In genomic region chr15:84714816-84715215, GRCh38 we compare ENCODE assay signal across 9 cellular contexts. TPM values are rescaled to one million over a fixed set of nuclear protein-coding genes. Genes with fewer than 3 reads are reported as not detected.
DNase-seq lines count a peak whose midpoint lies in the region; ATAC-seq and TF ChIP-seq lines count a peak whose summit lies in the region.
"Had no signal": no experiment of that assay in that cellular context is flagged by ENCODE, and none has a peak within 500 bp of the region (broad histone marks: within the 10 kb centered on the region; RNA-seq: fewer than 3 reads in every experiment).

No MANE protein-coding gene starts in this region.

- H3K36me3 ChIP-seq in liver (ENCODE audit: control insufficient read depth in 4 of 4, insufficient read depth in 3 of 4, low read depth in 1 of 4, low read length in 3 of 4) = peaks cover 0 to 3% (median 0%) of the 10 kb centered on the region in 4 donors

- H3K9me3 ChIP-seq in liver (ENCODE audit: control insufficient read depth in 4 of 4, low read length in 3 of 4) = no peaks in the 10 kb centered on the region

- TF ChIP-seq RAD21 in liver (IDR thresholded peaks at IDR 0.05) = no peak

- H3K9ac ChIP-seq in liver (ENCODE audit: low read depth in 1 of 2, low read length in 2 of 2) = peak overlapping the region; percentile 74 to 76

- H3K4me3 ChIP-seq in liver (ENCODE audit: low read depth in 1 of 3, low read length in 3 of 3) = peak overlapping the region; percentile 81 to 98 (median 95)

- H3K4me1 ChIP-seq in liver (ENCODE audit: control insufficient read depth in 4 of 4, insufficient read depth in 4 of 4, low read length in 3 of 4) = peaks cover 0 to 20% (median 15%) of the 10 kb centered on the region in 4 donors

- no peaks in the 10 kb centered on the region for H3K27me3 ChIP-seq in liver (ENCODE audit: control insufficient read depth in 4 of 4, insufficient read depth in 4 of 4, low read length in 3 of 4)

- H3K27ac ChIP-seq in liver (ENCODE audit: low read depth in 1 of 2, low read length in 2 of 2) = peak overlapping the region in 1 of 2 donors; percentile 89

- intact Hi-C loops in activated naive CD4-positive, alpha-beta T cell treated with anti-CD3 and anti-CD28 coated beads for 36 hours (cut with micrococcal nuclease) = no loop called here

- H3K9me3 Mint-ChIP-seq in activated naive CD4-positive, alpha-beta T cell treated with anti-CD3 and anti-CD28 coated beads for 36 hours = no peaks in the 10 kb centered on the region
- H3K9me3 Mint-ChIP-seq in activated naive CD8-positive, alpha-beta T cell treated with anti-CD3 and anti-CD28 coated beads, Interleukin-2, amount 10 ng/mL, durations not matched to agents 7 days and 5 days = no peaks in the 10 kb centered on the region
- H3K9me3 Mint-ChIP-seq in type B pancreatic cell = no peaks in the 10 kb centered on the region

- H3K4me1 Mint-ChIP-seq in activated naive CD4-positive, alpha-beta T cell treated with anti-CD3 and anti-CD28 coated beads for 36 hours (ENCODE audit: low read depth) = peaks cover 46% of the 10 kb centered on the region
- peaks cover 38% of the 10 kb centered on the region for H3K4me1 Mint-ChIP-seq in activated naive CD8-positive, alpha-beta T cell treated with anti-CD3 and anti-CD28 coated beads, Interleukin-2, amount 10 ng/mL, durations not matched to agents 7 days and 5 days
- H3K4me1 Mint-ChIP-seq in type B pancreatic cell (ENCODE audit: unreplicated experiment) = peaks cover 25% of the 10 kb centered on the region

- H3K4me3 Mint-ChIP-seq in activated naive CD4-positive, alpha-beta T cell treated with anti-CD3 and anti-CD28 coated beads for 36 hours = peak overlapping the region; percentile 93
- H3K4me3 Mint-ChIP-seq in activated naive CD8-positive, alpha-beta T cell treated with anti-CD3 and anti-CD28 coated beads, Interleukin-2, amount 10 ng/mL, durations not matched to agents 7 days and 5 days = peak overlapping the region; percentile 99
- H3K4me3 Mint-ChIP-seq in type B pancreatic cell = peak overlapping the region; percentile 93

- no peak for DNase-seq in activated naive CD4-positive, alpha-beta T cell treated with anti-CD3 and anti-CD28 coated beads for 36 hours
- DNase-seq in activated naive CD4-positive, alpha-beta T cell treated with Interleukin-2 at 50 U/mL for 16 hours = no peak
- no peak for DNase-seq in activated naive CD8-positive, alpha-beta T cell treated with anti-CD3 and anti-CD28 coated beads, Interleukin-2, amount 10 ng/mL, durations not matched to agents 7 days and 5 days
- DNase-seq in type B pancreatic cell (ENCODE audit: extremely low spot score, unreplicated experiment) (no peak), OCI-M2 (lab: John Stamatoyannopoulos, UW; ENCODE audit: unreplicated experiment) (no peak)
- DNase-seq in activated CD4-positive, CD25-positive, alpha-beta regulatory T cell treated with anti-CD3 and anti-CD28 coated beads, Interleukin-2, amount 50 U/mL, for 72 hours = no peak
- DNase-seq: NCI-H1436 had no signal

- no peak for ATAC-seq in activated naive CD8-positive, alpha-beta T cell treated with anti-CD3 and anti-CD28 coated beads, Interleukin-2, amount 10 ng/mL, durations not matched to agents 7 days and 5 days (ENCODE audit: low read depth)
- no peak for ATAC-seq in GM21381 (IDR thresholded peaks at IDR 0.05; ENCODE audit: unreplicated experiment)

- H3K27ac Mint-ChIP-seq in activated naive CD4-positive, alpha-beta T cell treated with anti-CD3 and anti-CD28 coated beads for 36 hours = no peak overlapping the region
- H3K27ac Mint-ChIP-seq in activated naive CD8-positive, alpha-beta T cell treated with anti-CD3 and anti-CD28 coated beads, Interleukin-2, amount 10 ng/mL, durations not matched to agents 7 days and 5 days = peak overlapping the region; percentile 100
- H3K27ac Mint-ChIP-seq in type B pancreatic cell = peak overlapping the region; percentile 95

- WGBS in liver = 54% methylated on average over 3 of the region's 3 CpGs

- TF ChIP-seq CTCF in liver (IDR thresholded peaks at IDR 0.05; ENCODE audit: low read depth, low read length, missing input control) (no peak), type B pancreatic cell (conservative IDR thresholded peaks at IDR 0.05) (no peak)

- POLR2A ChIA-PET in activated naive CD8-positive, alpha-beta T cell treated with anti-CD3 and anti-CD28 coated beads, Interleukin-2, amount 10 ng/mL, durations not matched to agents 7 days and 5 days (lab: Charles Lee) = interaction anchor here (1.2 to 4.2 kb wide), 4 partner anchors 9 to 57 kb away, joined by 8 to 130 read pairs (median 46); partner anchors contain the start of genes NMB and ZNF592

- H3K27me3 Mint-ChIP-seq in activated naive CD4-positive, alpha-beta T cell treated with anti-CD3 and anti-CD28 coated beads for 36 hours (ENCODE audit: low read depth) = no peaks in the 10 kb centered on the region
- H3K27me3 Mint-ChIP-seq in activated naive CD8-positive, alpha-beta T cell treated with anti-CD3 and anti-CD28 coated beads, Interleukin-2, amount 10 ng/mL, durations not matched to agents 7 days and 5 days = no peaks in the 10 kb centered on the region
- no peaks in the 10 kb centered on the region for H3K27me3 Mint-ChIP-seq in type B pancreatic cell

- CTCF ChIA-PET in activated naive CD4-positive, alpha-beta T cell treated with anti-CD3 and anti-CD28 coated beads for 36 hours (lab: Charles Lee) = interaction anchor here (0.9 to 1.4 kb wide), 2 partner anchors 12 to 25 kb away, joined by 3 read pairs; no protein-coding TSS in a partner anchor

- peaks cover 17% of the 10 kb centered on the region for H3K36me3 Mint-ChIP-seq in activated naive CD4-positive, alpha-beta T cell treated with anti-CD3 and anti-CD28 coated beads for 36 hours (ENCODE audit: low read depth)
- peaks cover 17% of the 10 kb centered on the region for H3K36me3 Mint-ChIP-seq in activated naive CD8-positive, alpha-beta T cell treated with anti-CD3 and anti-CD28 coated beads, Interleukin-2, amount 10 ng/mL, durations not matched to agents 7 days and 5 days
- peaks cover 4% of the 10 kb centered on the region for H3K36me3 Mint-ChIP-seq in type B pancreatic cell

TF ChIP-seq in liver, 16 proteins besides CTCF, POLR2A, EP300 and RAD21:
- TF ChIP-seq TAF1 (conservative IDR thresholded peaks at IDR 0.05) (no peak), EGR1 (IDR thresholded peaks at IDR 0.05; ENCODE audit: low read depth in 2 of 2) (no peak), FOXA1 (IDR thresholded peaks at IDR 0.05) (no peak), RXRA (IDR thresholded peaks at IDR 0.05) (no peak), YY1 (IDR thresholded peaks at IDR 0.05) (no peak)
- TF ChIP-seq, protein P1, sequence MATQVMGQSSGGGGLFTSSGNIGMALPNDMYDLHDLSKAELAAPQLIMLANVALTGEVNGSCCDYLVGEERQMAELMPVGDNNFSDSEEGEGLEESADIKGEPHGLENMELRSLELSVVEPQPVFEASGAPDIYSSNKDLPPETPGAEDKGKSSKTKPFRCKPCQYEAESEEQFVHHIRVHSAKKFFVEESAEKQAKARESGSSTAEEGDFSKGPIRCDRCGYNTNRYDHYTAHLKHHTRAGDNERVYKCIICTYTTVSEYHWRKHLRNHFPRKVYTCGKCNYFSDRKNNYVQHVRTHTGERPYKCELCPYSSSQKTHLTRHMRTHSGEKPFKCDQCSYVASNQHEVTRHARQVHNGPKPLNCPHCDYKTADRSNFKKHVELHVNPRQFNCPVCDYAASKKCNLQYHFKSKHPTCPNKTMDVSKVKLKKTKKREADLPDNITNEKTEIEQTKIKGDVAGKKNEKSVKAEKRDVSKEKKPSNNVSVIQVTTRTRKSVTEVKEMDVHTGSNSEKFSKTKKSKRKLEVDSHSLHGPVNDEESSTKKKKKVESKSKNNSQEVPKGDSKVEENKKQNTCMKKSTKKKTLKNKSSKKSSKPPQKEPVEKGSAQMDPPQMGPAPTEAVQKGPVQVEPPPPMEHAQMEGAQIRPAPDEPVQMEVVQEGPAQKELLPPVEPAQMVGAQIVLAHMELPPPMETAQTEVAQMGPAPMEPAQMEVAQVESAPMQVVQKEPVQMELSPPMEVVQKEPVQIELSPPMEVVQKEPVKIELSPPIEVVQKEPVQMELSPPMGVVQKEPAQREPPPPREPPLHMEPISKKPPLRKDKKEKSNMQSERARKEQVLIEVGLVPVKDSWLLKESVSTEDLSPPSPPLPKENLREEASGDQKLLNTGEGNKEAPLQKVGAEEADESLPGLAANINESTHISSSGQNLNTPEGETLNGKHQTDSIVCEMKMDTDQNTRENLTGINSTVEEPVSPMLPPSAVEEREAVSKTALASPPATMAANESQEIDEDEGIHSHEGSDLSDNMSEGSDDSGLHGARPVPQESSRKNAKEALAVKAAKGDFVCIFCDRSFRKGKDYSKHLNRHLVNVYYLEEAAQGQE (IDR thresholded peaks at IDR 0.05) = no peak
- TF ChIP-seq, protein P2, sequence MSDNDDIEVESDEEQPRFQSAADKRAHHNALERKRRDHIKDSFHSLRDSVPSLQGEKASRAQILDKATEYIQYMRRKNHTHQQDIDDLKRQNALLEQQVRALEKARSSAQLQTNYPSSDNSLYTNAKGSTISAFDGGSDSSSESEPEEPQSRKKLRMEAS (IDR thresholded peaks at IDR 0.05) = no peak
TF ChIP-seq in liver: peak in this region for 0.

RNA-seq across cellular contexts. Expression of gene SEC11A, which starts 1.1 kb away (rescaled TPM):
- 10 to 100 TPM; 87.2 to 99.1 TPM for total RNA-seq in activated naive CD4-positive, alpha-beta T cell treated with anti-CD3 and anti-CD28 coated beads for 36 hours
- 10 to 100 TPM; 97.1 to 99.1 TPM for total RNA-seq in activated naive CD8-positive, alpha-beta T cell treated with anti-CD3 and anti-CD28 coated beads, Interleukin-2, amount 10 ng/mL, durations not matched to agents 7 days and 5 days
- total RNA-seq in liver = 10 to 100 TPM; 72.9 to 90.2 TPM
- polyA plus RNA-seq in liver = 10 to 100 TPM; 56.7 to 69.8 TPM
- total RNA-seq in type B pancreatic cell (ENCODE audit: low replicate concordance) = 178 and 185 TPM in 2 replicates

RNA-seq across cellular contexts. Expression of gene ZNF592, which starts 33.6 kb away (rescaled TPM):
- 10 to 100 TPM; 24.2 to 24.3 TPM for total RNA-seq in activated naive CD4-positive, alpha-beta T cell treated with anti-CD3 and anti-CD28 coated beads for 36 hours
- 10 to 100 TPM; 35.6 TPM for total RNA-seq in activated naive CD8-positive, alpha-beta T cell treated with anti-CD3 and anti-CD28 coated beads, Interleukin-2, amount 10 ng/mL, durations not matched to agents 7 days and 5 days
- total RNA-seq in liver = 10 to 100 TPM in 1 of 2 donors, 1 to 10 TPM in 1; 8.5 to 10.6 TPM
- polyA plus RNA-seq in liver = 1 to 10 TPM; 4.4 to 6.6 TPM
- 26.4 and 26.8 TPM in 2 replicates for total RNA-seq in type B pancreatic cell (ENCODE audit: low replicate concordance)

RNA-seq across cellular contexts. Expression of gene NMB, which starts 56.8 kb away (rescaled TPM):
- total RNA-seq in activated naive CD4-positive, alpha-beta T cell treated with anti-CD3 and anti-CD28 coated beads for 36 hours = 1 to 10 TPM; 5.1 to 5.7 TPM
- total RNA-seq in activated naive CD8-positive, alpha-beta T cell treated with anti-CD3 and anti-CD28 coated beads, Interleukin-2, amount 10 ng/mL, durations not matched to agents 7 days and 5 days = 1 to 10 TPM; 1.1 to 1.7 TPM
- total RNA-seq in liver (1 to 10 TPM in 1 of 2 donors, under 1 TPM in 1; 0.59 to 1.1 TPM), type B pancreatic cell (ENCODE audit: low replicate concordance) (7.4 and 8.2 TPM in 2 replicates)
- polyA plus RNA-seq in liver = 1 to 10 TPM; 1.2 to 1.8 TPM
